In genomic region chr2:197782121-197782520, GRCh38 we compare ENCODE assay signal across 25 cellular contexts. TPM values are rescaled to one million over a fixed set of nuclear protein-coding genes. Genes with fewer than 3 reads are reported as not detected.
"Had no signal": no experiment of that assay in that cellular context is flagged by ENCODE, and none has a peak within 500 bp of the region (broad histone marks: within the 10 kb centered on the region; RNA-seq: fewer than 3 reads in every experiment).

No MANE protein-coding gene starts in this region.

- H3K27ac ChIP-seq: foreskin keratinocyte, lower lobe of right lung, tibial artery had no signal

- H3K4me1 Mint-ChIP-seq: activated B cell treated with CpG ODN at 0.5 μM for 24 hours, brain had no signal

- H3K4me3 Mint-ChIP-seq: activated B cell treated with CpG ODN at 0.5 μM for 24 hours; activated CD4-positive, alpha-beta memory T cell treated with anti-CD3 and anti-CD28 coated beads for 36 hours; activated CD4-positive, alpha-beta T cell treated with anti-CD3 and anti-CD28 coated beads for 36 hours; brain; naive B cell; stimulated activated naive CD8-positive, alpha-beta T cell treated with anti-CD3 and anti-CD28 coated beads, Interleukin-15, Interleukin-2, amounts not matched to agents 100 ng/mL and 50 ng/mL, for 24 hours had no signal

- DNase-seq: activated B cell treated with CpG ODN at 0.5 μM for 24 hours; activated CD4-positive, alpha-beta memory T cell treated with anti-CD3 and anti-CD28 coated beads for 36 hours; activated CD4-positive, alpha-beta T cell treated with anti-CD3 and anti-CD28 coated beads for 36 hours; activated T-cell treated with anti-CD3 and anti-CD28 coated beads for 4 hours; aorta; foreskin keratinocyte; kidney; lower lobe of right lung; mesendoderm; naive B cell; nucleus accumbens; stimulated activated CD4-positive, alpha-beta T cell treated with anti-CD3 and anti-CD28 coated beads, Interleukin-2, amount 100 ng/mL, for 48 hours; tibial artery had no signal

- H3K36me3 ChIP-seq: lower lobe of right lung, tibial artery had no signal

- ATAC-seq: activated CD4-positive, alpha-beta T cell treated with anti-CD3 and anti-CD28 coated beads for 36 hours; foreskin keratinocyte; lower lobe of right lung had no signal

- H3K4me1 ChIP-seq: foreskin keratinocyte had no signal

- H3K9me3 ChIP-seq: lower lobe of right lung, tibial artery had no signal

- H3K27ac Mint-ChIP-seq: activated B cell treated with CpG ODN at 0.5 μM for 24 hours; activated CD4-positive, alpha-beta memory T cell treated with anti-CD3 and anti-CD28 coated beads for 36 hours; activated CD4-positive, alpha-beta T cell treated with anti-CD3 and anti-CD28 coated beads for 36 hours; activated naive CD4-positive, alpha-beta T cell treated with anti-CD3 and anti-CD28 coated beads, Interleukin-2, amount 50 U/mL, for 72 hours; brain; stimulated activated naive CD8-positive, alpha-beta T cell treated with anti-CD3 and anti-CD28 coated beads, Interleukin-15, Interleukin-2, amounts not matched to agents 100 ng/mL and 50 ng/mL, for 24 hours had no signal

- H3K4me3 ChIP-seq: lower lobe of right lung, tibial artery had no signal

- H3K36me3 Mint-ChIP-seq: activated CD4-positive, alpha-beta memory T cell treated with anti-CD3 and anti-CD28 coated beads for 36 hours; activated naive CD4-positive, alpha-beta T cell treated with anti-CD3 and anti-CD28 coated beads, Interleukin-2, amount 50 U/mL, for 72 hours; brain had no signal

- H3K9me3 Mint-ChIP-seq: activated B cell treated with CpG ODN at 0.5 μM for 24 hours; activated CD4-positive, alpha-beta memory T cell treated with anti-CD3 and anti-CD28 coated beads for 36 hours; activated naive CD4-positive, alpha-beta T cell treated with anti-CD3 and anti-CD28 coated beads, Interleukin-2, amount 50 U/mL, for 72 hours; stimulated activated naive CD8-positive, alpha-beta T cell treated with anti-CD3 and anti-CD28 coated beads, Interleukin-15, Interleukin-2, amounts not matched to agents 100 ng/mL and 50 ng/mL, for 24 hours had no signal

RNA-seq across cellular contexts. Expression of gene BOLL, which starts 3.0 kb away (rescaled TPM):
- total RNA-seq: activated B cell treated with CpG ODN at 0.5 μM for 24 hours; activated CD4-positive, alpha-beta memory T cell treated with anti-CD3 and anti-CD28 coated beads for 36 hours; activated CD4-positive, alpha-beta T cell treated with anti-CD3 and anti-CD28 coated beads for 36 hours; activated naive CD4-positive, alpha-beta T cell treated with anti-CD3 and anti-CD28 coated beads, Interleukin-2, amount 50 U/mL, for 72 hours; aorta; cardiac septum; chondrocyte; foreskin keratinocyte; kidney; lower lobe of right lung; mucosa of gallbladder; renal cortical epithelial cell; T-helper 2 cell treated with Interferon-gamma antibody and Interleukin-4, amounts not matched to agents 100 ng/mL and 5 ng/mL, for 36 hours had no signal
- polyA plus RNA-seq: adipose tissue, aorta, esophagus, foreskin keratinocyte, neural cell, urinary bladder had no signal

RNA-seq across cellular contexts. Expression of gene PLCL1, which starts 22.3 kb away (rescaled TPM):
- total RNA-seq: foreskin keratinocyte had no signal
- polyA plus RNA-seq: foreskin keratinocyte had no signal
